Comparison of ENCODE assay signal across 8 cellular contexts in genomic region chr12:42590324-42590934, GRCh38. TPM values are rescaled to one million over a fixed set of nuclear protein-coding genes. Genes with fewer than 3 reads are reported as not detected.
A peak's percentile ranks its signal among the peaks of the same experiment; 100 is the strongest.
DNase-seq lines count a peak whose midpoint lies in the region; ATAC-seq, FAIRE-seq and TF ChIP-seq lines count a peak whose summit lies in the region.

No MANE protein-coding gene starts in this region.

- no peak for FAIRE-seq in bronchial epithelial cell (lab: Jason Lieb, UNC)
- FAIRE-seq in frontal cortex (lab: Jason Lieb, UNC): no peak

- DNase-seq in NOMO-1 treated with dmso at 0.1 percent for 144 hours (lab: John Stamatoyannopoulos, UW; ENCODE audit: unreplicated experiment): peak; percentile 20
- no peak for DNase-seq in bronchial epithelial cell (ENCODE audit: low read depth)
- DNase-seq in right lobe of liver: no peak
- no peak for DNase-seq in frontal cortex (ENCODE audit: low spot score in 2 of 2)
- DNase-seq in stimulated activated naive CD4-positive, alpha-beta T cell (lab: John Stamatoyannopoulos, UW): no peak

- H3K36me3 ChIP-seq in bronchial epithelial cell (ENCODE audit: control insufficient read depth, insufficient read depth, low read length): no peaks in the 10 kb centered on the region
- no peaks in the 10 kb centered on the region for H3K36me3 ChIP-seq in right lobe of liver
- no peaks in the 10 kb centered on the region for H3K36me3 ChIP-seq in thymus (ENCODE audit: control insufficient read depth, insufficient read depth)

- no peak for TF ChIP-seq POLR2A in right lobe of liver (IDR thresholded peaks at IDR 0.05)

- H3K27me3 ChIP-seq in bronchial epithelial cell (ENCODE audit: control insufficient read depth, insufficient read depth, low read length): no peaks in the 10 kb centered on the region
- peaks cover 0 to 9% of the 10 kb centered on the region in 2 donors for H3K27me3 ChIP-seq in right lobe of liver
- peaks cover 21% of the 10 kb centered on the region for H3K27me3 ChIP-seq in thymus (ENCODE audit: control insufficient read depth, insufficient read depth)

- peak; percentile 34 for ATAC-seq in GM18867 (IDR thresholded peaks at IDR 0.05; ENCODE audit: unreplicated experiment)
- peak; percentile 19 to 59 (median 44) for ATAC-seq in right lobe of liver
- no peak for ATAC-seq in HG02798 (IDR thresholded peaks at IDR 0.05; ENCODE audit: poor library complexity, unreplicated experiment)

- H3K4me3 ChIP-seq in bronchial epithelial cell (ENCODE audit: low read depth, low read length) (peak overlapping the region; percentile 84), right lobe of liver (peak overlapping the region; percentile 26 to 57 (median 49)), thymus (ENCODE audit: low read length) (peak overlapping the region; percentile 49)

- H3K27ac ChIP-seq in right lobe of liver: no peak overlapping the region
- no peak overlapping the region for H3K27ac ChIP-seq in thymus (ENCODE audit: low read depth)

- peak; percentile 17 for TF ChIP-seq CTCF in bronchial epithelial cell (IDR thresholded peaks at IDR 0.05; ENCODE audit: insufficient read depth, low read length, severe bottlenecking)
- TF ChIP-seq CTCF in right lobe of liver (IDR thresholded peaks at IDR 0.05): no peak

- intact Hi-C loops in right lobe of liver (cut with DNase I): no loop called here

- under 1% methylated on average over 18 of the region's 25 CpGs for WGBS in right lobe of liver (ENCODE audit: insufficient coverage, low coverage, low lambda C conversion rate, missing lambda C conversion rate)
- 2% methylated on average over 25 of the region's 25 CpGs for WGBS in thymus

- H3K4me1 ChIP-seq in right lobe of liver (peaks cover 0 to 5% (median 2%) of the 10 kb centered on the region in 4 donors), thymus (ENCODE audit: control insufficient read depth, insufficient read depth, low read length) (peaks cover 2% of the 10 kb centered on the region)

- H3K9me3 ChIP-seq in right lobe of liver (no peaks in the 10 kb centered on the region), thymus (ENCODE audit: control insufficient read depth) (no peaks in the 10 kb centered on the region)

RNA-seq across cellular contexts. Expression of gene PRICKLE1, which starts 0.9 kb away (rescaled TPM):
- total RNA-seq in bronchial epithelial cell: 1.1 and 2.4 TPM in 2 replicates
- total RNA-seq in right lobe of liver: 1 to 10 TPM in 3 of 6 experiments, under 1 TPM in 3; 0.79 to 2.9 (median 1.1) TPM
- 1.3 TPM for polyA plus RNA-seq in thymus
- 8.6 TPM for total RNA-seq in frontal cortex
